ENCODE assay signal across 24 cellular contexts in genomic region chr12:92196368-92196767, GRCh38. TPM values are rescaled to one million over a fixed set of nuclear protein-coding genes. Genes with fewer than 3 reads are reported as not detected.
DNase-seq lines count a peak whose midpoint lies in the region; ATAC-seq, FAIRE-seq and TF ChIP-seq lines count a peak whose summit lies in the region.
"Had no signal": no experiment of that assay in that cellular context is flagged by ENCODE, and none has a peak within 500 bp of the region (broad histone marks: within the 10 kb centered on the region; RNA-seq: fewer than 3 reads in every experiment).

No MANE protein-coding gene starts in this region.

- no peak overlapping the region for H2AFZ ChIP-seq in K562 (ENCODE audit: low read depth, low read length)
- H2AFZ ChIP-seq: GM23248 had no signal

- ATAC-seq in K562 (no peak), HG03175 (IDR thresholded peaks at IDR 0.05; ENCODE audit: unreplicated experiment) (no peak)
- ATAC-seq: A549, HCT116 had no signal

- H3K36me3 ChIP-seq in HEK293 (ENCODE audit: control insufficient read depth in 2 of 2, insufficient read depth in 1 of 2, low read length in 2 of 2) = no peaks in the 10 kb centered on the region
- H3K36me3 ChIP-seq in K562 (ENCODE audit: control insufficient read depth, insufficient read depth, low read length) = no peaks in the 10 kb centered on the region
- H3K36me3 ChIP-seq: BE2C; BLaER1 treated with 17β-estradiol and CSF1 and Interleukin-3, amounts not matched to agents 10 nM and 100 nM had no signal

- H3K9ac ChIP-seq in K562 (ENCODE audit: insufficient read depth in 1 of 2, low read depth in 2 of 2, low read length in 2 of 2) = no peak overlapping the region
- H3K9ac ChIP-seq: BLaER1 treated with 17β-estradiol and CSF1 and Interleukin-3, amounts not matched to agents 10 nM and 100 nM; GM23248 had no signal

- POLR2A ChIA-PET in HEK293 (lab: Yijun Ruan, JAX) = no interaction called here
- POLR2A ChIA-PET in K562 (lab: Yijun Ruan, JAX) = interaction anchor here (1.9 kb wide), 1 partner anchor 10 kb away, joined by 4 read pairs; no protein-coding TSS in a partner anchor

- BruUV-seq in K562 (replicated peaks; lab: Mats Ljungman, UMichigan) = no TSS peak

- H3K27ac ChIP-seq in HEK293 (ENCODE audit: extremely low read depth, low read depth, low read length) (no peak overlapping the region), K562 (ENCODE audit: extremely low read depth, low read depth, low read length) (no peak overlapping the region)
- H3K27ac ChIP-seq: A549; BLaER1 treated with 17β-estradiol and CSF1 and Interleukin-3, amounts not matched to agents 10 nM and 100 nM; GM23248 had no signal

- H3K4me3 ChIP-seq in HEK293 (ENCODE audit: low read depth, low read length) = no peak overlapping the region
- no peak overlapping the region for H3K4me3 ChIP-seq in K562
- H3K4me3 ChIP-seq: A549; BLaER1 treated with 17β-estradiol and CSF1 and Interleukin-3, amounts not matched to agents 10 nM and 100 nM; GM23248 had no signal

- TF ChIP-seq CTCF in HEK293 (tag by site-specific recombination; IDR thresholded peaks at IDR 0.05) (no peak), K562 (IDR thresholded peaks at IDR 0.05 in 2 of 3, conservative IDR thresholded peaks at IDR 0.05 in 1 of 3; ENCODE audit: insufficient read depth in 2 of 3, low read depth in 1 of 3, low read length in 3 of 3) (no peak)

- no peak for TF ChIP-seq EP300 in K562 (IDR thresholded peaks at IDR 0.05; ENCODE audit: low read length)

- H3K4me2 ChIP-seq in K562 (ENCODE audit: insufficient read depth, low read length) = no peak overlapping the region
- H3K4me2 ChIP-seq: A549; BLaER1 treated with 17β-estradiol and CSF1 and Interleukin-3, amounts not matched to agents 10 nM and 100 nM had no signal

- WGBS in K562 (ENCODE audit: insufficient coverage, low coverage, missing lambda C conversion rate) = 79% methylated on average over 1 of the region's 1 CpG

- H3K9me3 ChIP-seq in HEK293 (ENCODE audit: control insufficient read depth, insufficient read depth, low read depth, low read length) (no peaks in the 10 kb centered on the region), K562 (replicated peaks; ENCODE audit: control insufficient read depth, insufficient read depth, low read depth, low read length) (0 out of 2 replicates have a peak, but pooled peaks cover 4% of the 10 kb centered on the region)
- H3K9me3 ChIP-seq: BE2C had no signal

- H3K4me1 ChIP-seq in HEK293 (ENCODE audit: control insufficient read depth, insufficient read depth, low read length) = no peaks in the 10 kb centered on the region; the same call in 1 of the 2 replicates
- no peaks in the 10 kb centered on the region for H3K4me1 ChIP-seq in K562 (replicated peaks in 1 of 2; ENCODE audit: control insufficient read depth in 2 of 2, insufficient read depth in 2 of 2, low read length in 2 of 2)
- H3K4me1 ChIP-seq: A549 had no signal

- H4K20me1 ChIP-seq in K562 (replicated peaks; ENCODE audit: control insufficient read depth, insufficient read depth, low read length) = no peaks in the 10 kb centered on the region
- H4K20me1 ChIP-seq: BLaER1 treated with 17β-estradiol and CSF1 and Interleukin-3, amounts not matched to agents 10 nM and 100 nM had no signal

- TF ChIP-seq RAD21 in K562 (CRISPR knock-in tag; conservative IDR thresholded peaks at IDR 0.05 in 1 of 2, IDR thresholded peaks at IDR 0.05 in 1 of 2) = no peak

- TF ChIP-seq POLR2A in GM12891 (IDR thresholded peaks at IDR 0.05; ENCODE audit: low read depth, low read length) (no peak), K562 (conservative IDR thresholded peaks at IDR 0.05) (no peak)

- no peaks in the 10 kb centered on the region for H3K79me2 ChIP-seq in K562 (ENCODE audit: control insufficient read depth, insufficient read depth, low read length)

- DNase-seq in NCI-H82 (lab: John Stamatoyannopoulos, UW) = peak; percentile 3
- DNase-seq in NCI-H82 treated with DMSO at 0.1 percent for 48 hours (lab: John Stamatoyannopoulos, UW; ENCODE audit: unreplicated experiment) = no peak
- no peak for DNase-seq in GM12891 (ENCODE audit: insufficient read length, low spot score)
- no peak for DNase-seq in K562 (ENCODE audit: extremely low read depth in 1 of 4, low spot score in 3 of 4)
- DNase-seq in stimulated activated CD8-positive, alpha-beta memory T cell treated with anti-CD3 and anti-CD28 coated beads, Interleukin-4, amount 100 ng/mL, for 48 hours = no peak
- DNase-seq: 8988T; ACHN; AML-193; BE2C; Calu3; CD4-positive, alpha-beta memory T cell; COR-L47; DMS53; DMS79 treated with DMSO at 0.1 percent for 48 hours; GF-D8; GM23248; H9; HFFc6 had no signal

- H3K27me3 ChIP-seq in K562 (ENCODE audit: control insufficient read depth in 2 of 2, insufficient read depth in 2 of 2, low read length in 2 of 2) = no peaks in the 10 kb centered on the region
- H3K27me3 ChIP-seq: BE2C; BLaER1 treated with 17β-estradiol and CSF1 and Interleukin-3, amounts not matched to agents 10 nM and 100 nM had no signal

- in situ Hi-C loops in K562 (cut with MboI) = no loop called here

- FAIRE-seq in GM12891 (lab: Jason Lieb, UNC) (peak; percentile 26), K562 (lab: Jason Lieb, UNC) (no peak)
- FAIRE-seq: A549, H1 had no signal

- intact Hi-C loops in K562 (cut with micrococcal nuclease) = no loop called here

- CTCF ChIA-PET in HEK293 (lab: Yijun Ruan, JAX) (no interaction called here), K562 (lab: Yijun Ruan, JAX; ENCODE audit: low intra/inter-chr PET ratio) (no interaction called here)

- H3K9me1 ChIP-seq in K562 (ENCODE audit: control insufficient read depth, insufficient read depth, low read length) = no peaks in the 10 kb centered on the region

TF ChIP-seq in GM12891, 5 proteins besides CTCF, POLR2A, EP300 and RAD21:
- no peak for TF ChIP-seq TAF1 (IDR thresholded peaks at IDR 0.05; ENCODE audit: low read depth, low read length)

TF ChIP-seq in HEK293, 187 proteins besides CTCF, POLR2A, EP300 and RAD21:
- TF ChIP-seq ZNF362 (tag by site-specific recombination; IDR thresholded peaks at IDR 0.05) (no peak), SETDB1 (IDR thresholded peaks at IDR 0.05; ENCODE audit: insufficient read length, low read length) (peak; percentile 46)
TF ChIP-seq in HEK293: peak in this region for 1.

TF ChIP-seq in K562, 482 proteins besides CTCF, POLR2A, EP300 and RAD21:
- TF ChIP-seq CBX3 (IDR thresholded peaks at IDR 0.05; ENCODE audit: borderline replicate concordance in 1 of 2, low read length in 2 of 2) (peak in 1 of 2 experiments; percentile 75; a peak in 1 of 3 replicates), ZNF592 (IDR thresholded peaks at IDR 0.05) (no peak), TRIM24 (IDR thresholded peaks at IDR 0.05) (peak; percentile 19 to 67; a peak in 2 of 4 replicates), TRIM28 (IDR thresholded peaks at IDR 0.05) (peak; percentile 48; the same call in 1 of the 2 replicates), KLF16 (IDR thresholded peaks at IDR 0.05) (peak; percentile 24; the same call in 1 of the 2 replicates)

RNA-seq across cellular contexts. Expression of gene BTG1, which starts 50.7 kb away (rescaled TPM):
- 117 TPM for polyA plus RNA-seq in GM12891 (2012; ENCODE audit: low read depth, missing spikeins)
- 25.9 and 32.5 TPM in 2 replicates for total RNA-seq in K562 (2011; cell fraction: chromatin; rRNA removed; ENCODE audit: low replicate concordance)
- total RNA-seq in K562 (2011; cell fraction: nucleolus; rRNA removed) = 9.2 and 10.9 TPM in 2 replicates
- 21.7 and 32.1 TPM in 2 replicates for total RNA-seq in K562 (2011; cell fraction: nucleoplasm; rRNA removed)
- 4.3 and 4.5 TPM in 2 replicates for total RNA-seq in K562 (2014; rRNA removed)
- 8.0 and 9.9 TPM in 2 replicates for total RNA-seq in K562 (2014; rRNA removed; fragmentation: Illumina TruSeq; extraction: Trizol)
- total RNA-seq in K562 (2015; rRNA removed; fragmentation: Illumina TruSeq; extraction: Trizol) = 4.9 and 6.4 TPM in 2 replicates
- total RNA-seq in K562 (2021) = 28.6 and 29.5 TPM in 2 replicates
- polyA plus RNA-seq in K562 (2011; rRNA removed) = 9.0 and 27.0 TPM in 2 replicates
- polyA plus RNA-seq in K562 (2011; cell fraction: cytosol; rRNA removed) = 7.9 and 16.8 TPM in 2 replicates
- 10.7 and 29.8 TPM in 2 replicates for polyA plus RNA-seq in K562 (2011; cell fraction: nucleus; rRNA removed)
- 15.3 and 42.8 TPM in 2 replicates for polyA plus RNA-seq in K562 (2012)
- polyA plus RNA-seq in K562 (2014; fragmentation: Illumina TruSeq; extraction: Trizol) = 7.5 and 12.8 TPM in 2 replicates
- 1 to 10 TPM; 3.7 to 4.3 TPM for polyA plus RNA-seq in K562 (2014; fragmentation: Nextera tagmentation; extraction: Ambion mirVana)
- 7.1 and 7.4 TPM in 2 replicates for polyA plus RNA-seq in K562 (2014; rRNA removed)
- 17.2 and 33.9 TPM in 2 replicates for polyA minus RNA-seq in K562 (2011; rRNA and poly(A)+ RNA removed)
- 13.6 and 28.9 TPM in 2 replicates for polyA minus RNA-seq in K562 (2011; cell fraction: cytosol; rRNA and poly(A)+ RNA removed)
- polyA minus RNA-seq in K562 (2011; cell fraction: nucleus; rRNA and poly(A)+ RNA removed) = 11.0 and 40.8 TPM in 2 replicates
